ENCODE assay signal across 25 cellular contexts in the genomic region with DNA sequence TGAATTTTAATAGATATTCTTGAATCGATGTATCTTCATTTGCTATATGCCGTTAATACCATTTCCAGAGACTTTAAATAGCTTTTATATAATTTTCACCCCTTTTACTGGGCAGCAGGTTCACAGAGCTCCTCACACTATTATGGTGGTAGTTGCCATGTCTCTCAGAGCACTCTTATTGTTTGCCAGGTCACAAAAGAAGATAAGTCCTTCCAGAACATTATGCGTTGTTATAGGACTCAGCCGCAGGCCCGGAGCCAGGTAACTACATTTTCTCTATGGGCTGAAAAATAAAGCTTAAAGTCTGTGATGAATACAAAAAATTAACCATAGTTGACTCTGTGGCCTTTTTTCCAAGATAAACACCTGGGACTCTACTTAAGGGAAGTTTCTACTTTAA.
"Had no signal": no experiment of that assay in that cellular context is flagged by ENCODE, and none has a peak within 500 bp of the region (broad histone marks: within the 10 kb centered on the region; RNA-seq: fewer than 3 reads in every experiment).

No MANE protein-coding gene starts in this region.

- ATAC-seq: SK-N-SH treated with all-trans-retinoic acid at 6 μM for 48 hours, WTC11 had no signal

- H3K4me3 Mint-ChIP-seq: activated CD4-positive, alpha-beta memory T cell treated with anti-CD3 and anti-CD28 coated beads, Interleukin-2, amount 10 ng/mL, durations not matched to agents 7 days and 5 days; T-helper 1 cell treated with Interleukin-12 subunit alpha and Interleukin-12 subunit beta and Interleukin-4 antibody, amounts not matched to agents 30 μg/mL and 1 μg/mL, for 36 hours; WTC11 had no signal

- H3K9me3 Mint-ChIP-seq: WTC11 had no signal

- H3K4me3 ChIP-seq: cardiac muscle cell, SJSA1 had no signal

- H3K27me3 Mint-ChIP-seq: activated CD4-positive, alpha-beta memory T cell treated with anti-CD3 and anti-CD28 coated beads, Interleukin-2, amount 10 ng/mL, durations not matched to agents 7 days and 5 days had no signal

- H3K4me1 Mint-ChIP-seq: WTC11 had no signal

- H3K27ac ChIP-seq: brain microvascular endothelial cell, cardiac muscle cell, SJSA1 had no signal

- H3K9me3 ChIP-seq: SJSA1 had no signal

- H3K4me1 ChIP-seq: SJSA1 had no signal

- H3K27me3 ChIP-seq: brain microvascular endothelial cell, cardiac muscle cell, SJSA1 had no signal

- DNase-seq: activated CD4-positive, alpha-beta memory T cell treated with anti-CD3 and anti-CD28 coated beads, Interleukin-2, amount 10 ng/mL, durations not matched to agents 7 days and 5 days; activated CD4-positive, alpha-beta T cell treated with anti-CD3 and anti-CD28 coated beads for 1 hour; activated CD4-positive, alpha-beta T cell treated with anti-CD3 and anti-CD28 coated beads, Interleukin-2, amount 50 U/mL, for 1 hour; activated CD8-positive, alpha-beta memory T cell treated with anti-CD3 and anti-CD28 coated beads, Interleukin-2, amount 50 U/mL, for 48 hours; activated effector memory CD4-positive, alpha-beta T cell treated with Interleukin-2 at 50 U/mL for 16 hours; activated naive CD4-positive, alpha-beta T cell treated with anti-CD3 and anti-CD28 coated beads, Interleukin-2, amount 50 U/mL, for 16 hours; activated T-cell treated with anti-CD3 and anti-CD28 coated beads, Interleukin-2, amount 50 U/mL, for 1 hour; brain microvascular endothelial cell; Kasumi-1; KBM-7; NCI-H1105 treated with DMSO at 0.1 percent for 48 hours; NCI-H1436 treated with DMSO at 0.1 percent for 48 hours; NCI-H187; NCI-H2081; NCI-H510A treated with DMSO at 0.1 percent for 48 hours; NCI-H69; NK-92 treated with Interleukin-12 subunit alpha and Interleukin-12 subunit beta, amount 100 ng/mL, for 24 hours; SHP77; SW 1271; T-helper 9 cell had no signal

- H3K27ac Mint-ChIP-seq: activated CD4-positive, alpha-beta memory T cell treated with anti-CD3 and anti-CD28 coated beads, Interleukin-2, amount 10 ng/mL, durations not matched to agents 7 days and 5 days had no signal
